ENCODE assay signal across 10 cellular contexts in genomic region chrX:23822397-23822796, GRCh38. TPM values are rescaled to one million over a fixed set of nuclear protein-coding genes. Genes with fewer than 3 reads are reported as not detected.
A peak's percentile ranks its signal among the peaks of the same experiment; 100 is the strongest.
DNase-seq lines count a peak whose midpoint lies in the region; TF ChIP-seq lines count a peak whose summit lies in the region.
"Had no signal": no experiment of that assay in that cellular context is flagged by ENCODE, and none has a peak within 500 bp of the region (broad histone marks: within the 10 kb centered on the region; RNA-seq: fewer than 3 reads in every experiment).

No MANE protein-coding gene starts in this region.

- H3K4me3 Mint-ChIP-seq in HFFc6: no peak overlapping the region

- H3K27me3 ChIP-seq in hepatocyte (no peaks in the 10 kb centered on the region), suprapubic skin (no peaks in the 10 kb centered on the region)

- H3K9me3 ChIP-seq in hepatocyte (ENCODE audit: low read depth) (no peaks in the 10 kb centered on the region), suprapubic skin (no peaks in the 10 kb centered on the region)

- no peaks in the 10 kb centered on the region for H3K27me3 Mint-ChIP-seq in HFFc6 (ENCODE audit: insufficient read depth)

- TF ChIP-seq CTCF in HFFc6 (IDR thresholded peaks at IDR 0.05) (no peak), hepatocyte (IDR thresholded peaks at IDR 0.05; ENCODE audit: poor library complexity) (no peak), suprapubic skin (IDR thresholded peaks at IDR 0.05) (no peak)

- no peak for TF ChIP-seq EP300 in suprapubic skin (IDR thresholded peaks at IDR 0.05)

- no peak for TF ChIP-seq POLR2A in suprapubic skin (IDR thresholded peaks at IDR 0.05)

- H3K9me3 Mint-ChIP-seq in HFFc6: no peaks in the 10 kb centered on the region

- 44% methylated on average over 3 of the region's 3 CpGs for WGBS in hepatocyte (ENCODE audit: low lambda C conversion rate, missing lambda C conversion rate)
- 56% methylated on average over 3 of the region's 3 CpGs for WGBS in suprapubic skin

- H3K4me2 ChIP-seq in hepatocyte: no peak overlapping the region

- H3K4me3 ChIP-seq in hepatocyte: no peak overlapping the region
- H3K4me3 ChIP-seq in suprapubic skin: no peak overlapping the region

- H3K27ac ChIP-seq in hepatocyte (peak overlapping the region; percentile 95), suprapubic skin (peak overlapping the region; percentile 38)
- H3K27ac ChIP-seq: HL-60 had no signal

- H4K20me1 ChIP-seq in hepatocyte (ENCODE audit: insufficient read depth, poor library complexity, severe bottlenecking): no peaks in the 10 kb centered on the region

- no peak overlapping the region for H3K27ac Mint-ChIP-seq in HFFc6

- peaks cover 12% of the 10 kb centered on the region for H3K4me1 Mint-ChIP-seq in HFFc6 (ENCODE audit: low read depth)

- H3K9me2 ChIP-seq in hepatocyte (replicated peaks; ENCODE audit: insufficient read depth): no peaks in the 10 kb centered on the region

- H3K79me2 ChIP-seq in hepatocyte: no peaks in the 10 kb centered on the region

- H3K36me3 ChIP-seq in hepatocyte (replicated peaks; ENCODE audit: insufficient read depth, low read depth): no peaks in the 10 kb centered on the region
- no peaks in the 10 kb centered on the region for H3K36me3 ChIP-seq in suprapubic skin

- no peaks in the 10 kb centered on the region for H3K36me3 Mint-ChIP-seq in HFFc6 (ENCODE audit: low read depth)

- peak overlapping the region; percentile 40 for H2AFZ ChIP-seq in hepatocyte

- H3K4me1 ChIP-seq in hepatocyte (ENCODE audit: insufficient read depth): peaks cover 12% of the 10 kb centered on the region
- H3K4me1 ChIP-seq in suprapubic skin: no peaks in the 10 kb centered on the region

- peak; percentile 25 for DNase-seq in HFFc6
- DNase-seq in NCI-H774 (lab: John Stamatoyannopoulos, UW): peak; percentile 79
- peak; percentile 76 for DNase-seq in hepatocyte (ENCODE audit: low spot score)
- no peak for DNase-seq in suprapubic skin (ENCODE audit: low spot score in 2 of 2)
- no peak for DNase-seq in activated CD4-positive, CD25-positive, alpha-beta regulatory T cell treated with anti-CD3 and anti-CD28 coated beads, Interleukin-2, amount 50 U/mL, for 72 hours
- DNase-seq in activated effector memory CD4-positive, alpha-beta T cell treated with anti-CD3 and anti-CD28 coated beads, Interleukin-2, amount 50 U/mL, for 16 hours: no peak
- no peak for DNase-seq in hepatic stellate cell (ENCODE audit: low spot score)
- DNase-seq: activated gamma-delta T cell, NCI-H82 had no signal

RNA-seq across cellular contexts. Expression of gene SAT1, which starts 39.4 kb away (rescaled TPM):
- 10 to 100 TPM; 65.4 to 79.0 (median 75.3) TPM for total RNA-seq in HFFc6 (2021; fragmentation: NEBNext Ultra II Directional; extraction: Animal tissue kit (Norgen Biotek cat#: 25700))
- 1,753 and 1,822 TPM in 2 replicates for total RNA-seq in hepatocyte
- polyA plus RNA-seq in hepatocyte: 2,173 and 2,458 TPM in 2 replicates
- 100 to 1,000 TPM; 131 to 357 (median 202) TPM for total RNA-seq in suprapubic skin

Comparison
In these comparisons a context has a peak if more than half of its experiments do, and no peak if none do; other contexts are left out.
1. DNase-seq: peak in HFFc6 (single experiment), NCI-H774 (single experiment) and hepatocyte (single experiment); none in suprapubic skin (0 of 2), activated CD4-positive, CD25-positive, alpha-beta regulatory T cell treated with anti-CD3 and anti-CD28 coated beads, Interleukin-2, amount 50 U/mL, for 72 hours (single experiment), activated effector memory CD4-positive, alpha-beta T cell treated with anti-CD3 and anti-CD28 coated beads, Interleukin-2, amount 50 U/mL, for 16 hours (single experiment) and hepatic stellate cell (single experiment).